In the genomic region with DNA sequence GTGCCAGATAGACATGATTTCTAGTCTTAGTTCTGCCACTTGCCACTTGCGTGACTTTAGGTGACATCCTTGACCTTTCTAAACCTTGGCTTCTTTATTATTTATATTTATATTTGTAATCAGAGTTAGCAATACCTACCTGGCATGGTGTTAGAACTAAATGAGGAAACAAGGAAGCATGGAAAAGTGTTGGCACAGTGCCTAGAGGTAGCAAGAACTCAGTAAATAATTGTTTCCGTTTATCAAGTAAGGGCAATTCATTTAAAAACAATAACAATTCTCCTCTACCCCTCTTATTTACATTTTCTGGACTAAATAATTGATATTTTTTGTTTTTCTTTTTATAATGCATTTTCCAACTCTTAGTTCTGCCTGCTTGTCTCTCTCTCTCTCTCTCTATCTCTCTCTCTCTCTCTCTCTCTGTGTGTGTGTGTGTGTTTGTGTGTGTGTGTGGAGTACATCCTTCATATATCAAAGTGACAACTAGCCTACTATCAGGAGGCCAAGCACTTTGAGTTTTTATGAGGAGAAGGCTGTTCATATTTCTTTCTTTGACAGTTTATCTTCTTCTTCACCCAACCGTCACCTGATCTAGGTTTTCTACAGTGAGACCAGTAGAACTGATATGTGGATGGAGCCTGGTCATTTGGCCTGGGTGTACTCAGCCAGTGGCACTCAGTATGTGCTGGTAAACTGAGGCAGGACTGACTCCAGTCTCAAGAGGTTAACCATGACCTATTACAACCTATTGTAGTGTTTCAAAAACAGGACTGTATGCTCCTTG, we compare ENCODE assay signal across 1 cellular context.
TF ChIP-seq lines count a peak whose summit lies in the region.

No MANE protein-coding gene starts in this region.

TF ChIP-seq in K562, 482 proteins besides CTCF, POLR2A, EP300 and RAD21 (continued from another document and continues in another):
- peak; percentile 99 for TF ChIP-seq MEIS2 (IDR thresholded peaks at IDR 0.05; ENCODE audit: partially characterized antibody)
- TF ChIP-seq KDM1A (IDR thresholded peaks at IDR 0.05) = peak; percentile 84 to 94
- no peak for TF ChIP-seq DDX20 (tag; IDR thresholded peaks at IDR 0.05; ENCODE audit: low read depth)
- TF ChIP-seq PATZ1 (CRISPR knock-in tag; IDR thresholded peaks at IDR 0.05; ENCODE audit: borderline replicate concordance) = no peak
- no peak for TF ChIP-seq CEBPZ (IDR thresholded peaks at IDR 0.05; ENCODE audit: borderline replicate concordance, low read depth, low read length)
- peak; percentile 55; the same call in 1 of the 2 replicates for TF ChIP-seq NCOA1 (IDR thresholded peaks at IDR 0.05; ENCODE audit: low read depth)
- TF ChIP-seq, protein P1, sequence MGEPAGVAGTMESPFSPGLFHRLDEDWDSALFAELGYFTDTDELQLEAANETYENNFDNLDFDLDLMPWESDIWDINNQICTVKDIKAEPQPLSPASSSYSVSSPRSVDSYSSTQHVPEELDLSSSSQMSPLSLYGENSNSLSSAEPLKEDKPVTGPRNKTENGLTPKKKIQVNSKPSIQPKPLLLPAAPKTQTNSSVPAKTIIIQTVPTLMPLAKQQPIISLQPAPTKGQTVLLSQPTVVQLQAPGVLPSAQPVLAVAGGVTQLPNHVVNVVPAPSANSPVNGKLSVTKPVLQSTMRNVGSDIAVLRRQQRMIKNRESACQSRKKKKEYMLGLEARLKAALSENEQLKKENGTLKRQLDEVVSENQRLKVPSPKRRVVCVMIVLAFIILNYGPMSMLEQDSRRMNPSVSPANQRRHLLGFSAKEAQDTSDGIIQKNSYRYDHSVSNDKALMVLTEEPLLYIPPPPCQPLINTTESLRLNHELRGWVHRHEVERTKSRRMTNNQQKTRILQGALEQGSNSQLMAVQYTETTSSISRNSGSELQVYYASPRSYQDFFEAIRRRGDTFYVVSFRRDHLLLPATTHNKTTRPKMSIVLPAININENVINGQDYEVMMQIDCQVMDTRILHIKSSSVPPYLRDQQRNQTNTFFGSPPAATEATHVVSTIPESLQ (CRISPR knock-in tag; IDR thresholded peaks at IDR 0.05) = no peak
- TF ChIP-seq PTBP1 (IDR thresholded peaks at IDR 0.05; ENCODE audit: low read depth, low read length) = no peak
- TF ChIP-seq ATF3 (IDR thresholded peaks at IDR 0.05) = no peak
- no peak for TF ChIP-seq ATF3 (CRISPR knock-in tag; conservative IDR thresholded peaks at IDR 0.05)
- TF ChIP-seq LEF1 (IDR thresholded peaks at IDR 0.05) = peak; percentile 91
- TF ChIP-seq SMARCA5 (IDR thresholded peaks at IDR 0.05) = no peak
- TF ChIP-seq, protein P2, sequence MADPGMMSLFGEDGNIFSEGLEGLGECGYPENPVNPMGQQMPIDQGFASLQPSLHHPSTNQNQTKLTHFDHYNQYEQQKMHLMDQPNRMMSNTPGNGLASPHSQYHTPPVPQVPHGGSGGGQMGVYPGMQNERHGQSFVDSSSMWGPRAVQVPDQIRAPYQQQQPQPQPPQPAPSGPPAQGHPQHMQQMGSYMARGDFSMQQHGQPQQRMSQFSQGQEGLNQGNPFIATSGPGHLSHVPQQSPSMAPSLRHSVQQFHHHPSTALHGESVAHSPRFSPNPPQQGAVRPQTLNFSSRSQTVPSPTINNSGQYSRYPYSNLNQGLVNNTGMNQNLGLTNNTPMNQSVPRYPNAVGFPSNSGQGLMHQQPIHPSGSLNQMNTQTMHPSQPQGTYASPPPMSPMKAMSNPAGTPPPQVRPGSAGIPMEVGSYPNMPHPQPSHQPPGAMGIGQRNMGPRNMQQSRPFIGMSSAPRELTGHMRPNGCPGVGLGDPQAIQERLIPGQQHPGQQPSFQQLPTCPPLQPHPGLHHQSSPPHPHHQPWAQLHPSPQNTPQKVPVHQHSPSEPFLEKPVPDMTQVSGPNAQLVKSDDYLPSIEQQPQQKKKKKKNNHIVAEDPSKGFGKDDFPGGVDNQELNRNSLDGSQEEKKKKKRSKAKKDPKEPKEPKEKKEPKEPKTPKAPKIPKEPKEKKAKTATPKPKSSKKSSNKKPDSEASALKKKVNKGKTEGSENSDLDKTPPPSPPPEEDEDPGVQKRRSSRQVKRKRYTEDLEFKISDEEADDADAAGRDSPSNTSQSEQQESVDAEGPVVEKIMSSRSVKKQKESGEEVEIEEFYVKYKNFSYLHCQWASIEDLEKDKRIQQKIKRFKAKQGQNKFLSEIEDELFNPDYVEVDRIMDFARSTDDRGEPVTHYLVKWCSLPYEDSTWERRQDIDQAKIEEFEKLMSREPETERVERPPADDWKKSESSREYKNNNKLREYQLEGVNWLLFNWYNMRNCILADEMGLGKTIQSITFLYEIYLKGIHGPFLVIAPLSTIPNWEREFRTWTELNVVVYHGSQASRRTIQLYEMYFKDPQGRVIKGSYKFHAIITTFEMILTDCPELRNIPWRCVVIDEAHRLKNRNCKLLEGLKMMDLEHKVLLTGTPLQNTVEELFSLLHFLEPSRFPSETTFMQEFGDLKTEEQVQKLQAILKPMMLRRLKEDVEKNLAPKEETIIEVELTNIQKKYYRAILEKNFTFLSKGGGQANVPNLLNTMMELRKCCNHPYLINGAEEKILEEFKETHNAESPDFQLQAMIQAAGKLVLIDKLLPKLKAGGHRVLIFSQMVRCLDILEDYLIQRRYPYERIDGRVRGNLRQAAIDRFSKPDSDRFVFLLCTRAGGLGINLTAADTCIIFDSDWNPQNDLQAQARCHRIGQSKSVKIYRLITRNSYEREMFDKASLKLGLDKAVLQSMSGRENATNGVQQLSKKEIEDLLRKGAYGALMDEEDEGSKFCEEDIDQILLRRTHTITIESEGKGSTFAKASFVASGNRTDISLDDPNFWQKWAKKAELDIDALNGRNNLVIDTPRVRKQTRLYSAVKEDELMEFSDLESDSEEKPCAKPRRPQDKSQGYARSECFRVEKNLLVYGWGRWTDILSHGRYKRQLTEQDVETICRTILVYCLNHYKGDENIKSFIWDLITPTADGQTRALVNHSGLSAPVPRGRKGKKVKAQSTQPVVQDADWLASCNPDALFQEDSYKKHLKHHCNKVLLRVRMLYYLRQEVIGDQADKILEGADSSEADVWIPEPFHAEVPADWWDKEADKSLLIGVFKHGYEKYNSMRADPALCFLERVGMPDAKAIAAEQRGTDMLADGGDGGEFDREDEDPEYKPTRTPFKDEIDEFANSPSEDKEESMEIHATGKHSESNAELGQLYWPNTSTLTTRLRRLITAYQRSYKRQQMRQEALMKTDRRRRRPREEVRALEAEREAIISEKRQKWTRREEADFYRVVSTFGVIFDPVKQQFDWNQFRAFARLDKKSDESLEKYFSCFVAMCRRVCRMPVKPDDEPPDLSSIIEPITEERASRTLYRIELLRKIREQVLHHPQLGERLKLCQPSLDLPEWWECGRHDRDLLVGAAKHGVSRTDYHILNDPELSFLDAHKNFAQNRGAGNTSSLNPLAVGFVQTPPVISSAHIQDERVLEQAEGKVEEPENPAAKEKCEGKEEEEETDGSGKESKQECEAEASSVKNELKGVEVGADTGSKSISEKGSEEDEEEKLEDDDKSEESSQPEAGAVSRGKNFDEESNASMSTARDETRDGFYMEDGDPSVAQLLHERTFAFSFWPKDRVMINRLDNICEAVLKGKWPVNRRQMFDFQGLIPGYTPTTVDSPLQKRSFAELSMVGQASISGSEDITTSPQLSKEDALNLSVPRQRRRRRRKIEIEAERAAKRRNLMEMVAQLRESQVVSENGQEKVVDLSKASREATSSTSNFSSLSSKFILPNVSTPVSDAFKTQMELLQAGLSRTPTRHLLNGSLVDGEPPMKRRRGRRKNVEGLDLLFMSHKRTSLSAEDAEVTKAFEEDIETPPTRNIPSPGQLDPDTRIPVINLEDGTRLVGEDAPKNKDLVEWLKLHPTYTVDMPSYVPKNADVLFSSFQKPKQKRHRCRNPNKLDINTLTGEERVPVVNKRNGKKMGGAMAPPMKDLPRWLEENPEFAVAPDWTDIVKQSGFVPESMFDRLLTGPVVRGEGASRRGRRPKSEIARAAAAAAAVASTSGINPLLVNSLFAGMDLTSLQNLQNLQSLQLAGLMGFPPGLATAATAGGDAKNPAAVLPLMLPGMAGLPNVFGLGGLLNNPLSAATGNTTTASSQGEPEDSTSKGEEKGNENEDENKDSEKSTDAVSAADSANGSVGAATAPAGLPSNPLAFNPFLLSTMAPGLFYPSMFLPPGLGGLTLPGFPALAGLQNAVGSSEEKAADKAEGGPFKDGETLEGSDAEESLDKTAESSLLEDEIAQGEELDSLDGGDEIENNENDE (IDR thresholded peaks at IDR 0.05; ENCODE audit: low read depth, low read length) = no peak
- no peak for TF ChIP-seq TARDBP (IDR thresholded peaks at IDR 0.05)
- TF ChIP-seq BRD4 (IDR thresholded peaks at IDR 0.05) = no peak
- TF ChIP-seq, protein P3, sequence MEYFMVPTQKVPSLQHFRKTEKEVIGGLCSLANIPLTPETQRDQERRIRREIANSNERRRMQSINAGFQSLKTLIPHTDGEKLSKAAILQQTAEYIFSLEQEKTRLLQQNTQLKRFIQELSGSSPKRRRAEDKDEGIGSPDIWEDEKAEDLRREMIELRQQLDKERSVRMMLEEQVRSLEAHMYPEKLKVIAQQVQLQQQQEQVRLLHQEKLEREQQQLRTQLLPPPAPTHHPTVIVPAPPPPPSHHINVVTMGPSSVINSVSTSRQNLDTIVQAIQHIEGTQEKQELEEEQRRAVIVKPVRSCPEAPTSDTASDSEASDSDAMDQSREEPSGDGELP (CRISPR knock-in tag; IDR thresholded peaks at IDR 0.05; ENCODE audit: borderline replicate concordance) = no peak
- peak; percentile 75 for TF ChIP-seq HDAC3 (IDR thresholded peaks at IDR 0.05; ENCODE audit: borderline replicate concordance, partially characterized antibody)
- no peak for TF ChIP-seq RNF219 (CRISPR knock-in tag; IDR thresholded peaks at IDR 0.05)
- no peak for TF ChIP-seq ZNF274 (IDR thresholded peaks at IDR 0.05; ENCODE audit: borderline replicate concordance, low read depth, low read length)
- TF ChIP-seq TEAD1 (CRISPR knock-in tag; IDR thresholded peaks at IDR 0.05) = 0 out of 4 replicates have a peak, but pooled peaks of 1 of the 2 experiments have one; percentile 56
